In the genomic region with DNA sequence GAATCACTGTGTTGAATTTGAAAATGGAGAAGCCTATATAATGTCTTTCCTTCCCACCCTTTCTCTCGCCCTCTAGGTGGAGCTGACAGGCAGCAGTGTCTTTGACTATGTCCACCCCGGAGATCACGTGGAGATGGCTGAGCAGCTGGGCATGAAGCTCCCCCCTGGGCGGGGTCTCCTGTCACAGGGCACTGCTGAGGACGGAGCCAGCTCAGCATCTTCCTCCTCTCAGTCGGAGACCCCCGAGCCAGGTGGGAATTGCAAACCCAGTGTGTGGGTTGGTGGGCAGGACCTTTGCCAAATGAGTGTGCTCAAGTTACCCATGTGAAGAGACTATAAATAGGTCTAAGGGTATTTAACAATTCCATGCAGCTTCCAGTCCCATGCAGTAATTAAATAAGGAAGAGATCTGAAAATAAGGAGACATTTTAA, we compare ENCODE assay signal across 8 cellular contexts.
DNase-seq lines count a peak whose midpoint lies in the region; ATAC-seq and TF ChIP-seq lines count a peak whose summit lies in the region.

No MANE protein-coding gene starts in this region.

- no peaks in the 10 kb centered on the region for H3K79me1 ChIP-seq in neuronal stem cell (ENCODE audit: low read depth, low read length)

- no peak overlapping the region for H3K18ac ChIP-seq in neuronal stem cell (ENCODE audit: low read length)

- H3K79me2 ChIP-seq in OCI-LY3 (ENCODE audit: low read length), result no peaks in the 10 kb centered on the region

- no peak overlapping the region for H3K14ac ChIP-seq in neuronal stem cell (ENCODE audit: low read length)

- peak overlapping the region; percentile 58 for H3K9ac ChIP-seq in OCI-LY3 (ENCODE audit: low read length)
- no peak overlapping the region for H3K9ac ChIP-seq in neuronal stem cell (ENCODE audit: low read depth, low read length, poor library complexity)

- H3K36me3 ChIP-seq in OCI-LY3 (replicated peaks; ENCODE audit: low read depth, low read length) (no peaks in the 10 kb centered on the region), neuronal stem cell (replicated peaks in 1 of 2; ENCODE audit: control insufficient read depth in 2 of 2, insufficient read depth in 2 of 2, low read length in 2 of 2) (peaks cover 0 to 17% of the 10 kb centered on the region in 2 donors)

- no peak overlapping the region for H3K27ac ChIP-seq in OCI-LY3 (ENCODE audit: low read length)
- H3K27ac ChIP-seq in neuronal stem cell (replicated peaks; ENCODE audit: low read length), result no peak overlapping the region

- H2AK5ac ChIP-seq in neuronal stem cell (ENCODE audit: low read depth, low read length), result no peak overlapping the region

- H3K4ac ChIP-seq in neuronal stem cell (ENCODE audit: low read length), result no peak overlapping the region

- no peak overlapping the region for H2BK120ac ChIP-seq in neuronal stem cell (ENCODE audit: low read depth, low read length)

- H2AFZ ChIP-seq in OCI-LY3 (ENCODE audit: low read depth, low read length), result peak overlapping the region; percentile 98
- no peak overlapping the region for H2AFZ ChIP-seq in neuronal stem cell (ENCODE audit: low read length)

- H2BK12ac ChIP-seq in neuronal stem cell (ENCODE audit: low read length), result no peak overlapping the region

- no peak overlapping the region for H3K23ac ChIP-seq in neuronal stem cell (ENCODE audit: low read depth, low read length, poor library complexity)

- no peaks in the 10 kb centered on the region for H4K20me1 ChIP-seq in OCI-LY3 (ENCODE audit: insufficient read depth, low read length)

- DNase-seq in COLO829 (ENCODE audit: low spot score) (peak; percentile 77), HFF-Myc (ENCODE audit: extremely low read depth, low read depth) (no peak), epithelial cell of proximal tubule (ENCODE audit: low read depth) (no peak), neuronal stem cell (ENCODE audit: low spot score) (peak; percentile 37)
- no peak for DNase-seq in activated naive CD4-positive, alpha-beta T cell treated with Interleukin-2 at 50 U/mL for 16 hours

- no peaks in the 10 kb centered on the region for H3K9me3 ChIP-seq in OCI-LY3 (ENCODE audit: insufficient read depth, low read length)
- H3K9me3 ChIP-seq in neuronal stem cell (replicated peaks in 1 of 2; ENCODE audit: control insufficient read depth in 2 of 2, insufficient read depth in 1 of 2, low read depth in 1 of 2, low read length in 2 of 2), result no peaks in the 10 kb centered on the region

- H3K4me3 ChIP-seq in HFF-Myc (replicated peaks; ENCODE audit: low read depth, low read length) (no peak overlapping the region), OCI-LY3 (ENCODE audit: low read length) (peak overlapping the region; percentile 69), epithelial cell of proximal tubule (ENCODE audit: low read depth, low read length) (peak overlapping the region; percentile 27), neuronal stem cell (ENCODE audit: low read length in 2 of 2) (no peak overlapping the region)

- no peaks in the 10 kb centered on the region for H3K27me3 ChIP-seq in OCI-LY3 (ENCODE audit: low read depth, low read length)
- no peaks in the 10 kb centered on the region for H3K27me3 ChIP-seq in neuronal stem cell (ENCODE audit: control insufficient read depth in 3 of 3, insufficient read depth in 3 of 3, low read depth in 1 of 3, low read length in 3 of 3)

- no CpG with 5 or more reads among the region's 7 CpGs for WGBS in neuronal stem cell (ENCODE audit: extremely low coverage in 2 of 2, insufficient read length in 2 of 2, insufficient replicate concordance in 1 of 2), 2 donors

- no peak overlapping the region for H2BK5ac ChIP-seq in neuronal stem cell (ENCODE audit: low read length)

- peaks cover 36% of the 10 kb centered on the region for H3K4me1 ChIP-seq in OCI-LY3 (ENCODE audit: low read length)
- H3K4me1 ChIP-seq in neuronal stem cell (ENCODE audit: control insufficient read depth in 2 of 2, insufficient read depth in 1 of 2, low read depth in 1 of 2, low read length in 2 of 2), result peaks cover 3 to 9% of the 10 kb centered on the region in 2 donors

- TF ChIP-seq CTCF in HFF-Myc (IDR thresholded peaks at IDR 0.05; ENCODE audit: low read depth, low read length, missing control alignments), result peak; percentile 51
- TF ChIP-seq CTCF in OCI-LY3 (IDR thresholded peaks at IDR 0.05; ENCODE audit: low read depth, low read length), result peak; percentile 81
- TF ChIP-seq CTCF in epithelial cell of proximal tubule (conservative IDR thresholded peaks at IDR 0.05; ENCODE audit: low read depth, low read length), result peak; percentile 81

- no peak overlapping the region for H2BK15ac ChIP-seq in neuronal stem cell (ENCODE audit: low read length)

- ATAC-seq in HG02840 (IDR thresholded peaks at IDR 0.05; ENCODE audit: low FRiP score, unreplicated experiment) (no peak), HG02759 (IDR thresholded peaks at IDR 0.05; ENCODE audit: unreplicated experiment) (no peak)

- H4K91ac ChIP-seq in neuronal stem cell (ENCODE audit: low read depth, low read length, poor library complexity), result no peak overlapping the region

- H4K8ac ChIP-seq in neuronal stem cell (ENCODE audit: low read depth, low read length), result no peak overlapping the region

- H3K4me2 ChIP-seq in OCI-LY3 (ENCODE audit: low read length) (peak overlapping the region; percentile 75), neuronal stem cell (ENCODE audit: insufficient read depth, low read length, poor library complexity, severe bottlenecking) (no peak overlapping the region)

Comparison
In these comparisons a context has a peak if more than half of its experiments do, and no peak if none do; other contexts are left out.
1. DNase-seq: peak in COLO829 (single experiment) and neuronal stem cell (single experiment); none in HFF-Myc (single experiment), epithelial cell of proximal tubule (single experiment) and activated naive CD4-positive, alpha-beta T cell treated with Interleukin-2 at 50 U/mL for 16 hours (single experiment).
2. H3K4me3 ChIP-seq: peak in OCI-LY3 (single experiment) and epithelial cell of proximal tubule (single experiment); none in HFF-Myc (single experiment) and neuronal stem cell (0 of 2).
3. Peak in every context shown above with its lines, with median percentiles within 50 percentile points of each other: CTCF ChIP-seq.